Comparison of ENCODE assay signal across 1 cellular context in genomic region chr12:117118838-117119591, GRCh38.
TF ChIP-seq lines count a peak whose summit lies in the region.

No MANE protein-coding gene starts in this region.

TF ChIP-seq in HepG2, 621 proteins besides CTCF, POLR2A, EP300 and RAD21 (continued from another document and continues in another):
- no peak for TF ChIP-seq ZNF512B (CRISPR knock-in tag; IDR thresholded peaks at IDR 0.05; ENCODE audit: borderline replicate concordance)
- TF ChIP-seq PRDM15 (CRISPR knock-in tag; IDR thresholded peaks at IDR 0.05) = no peak
- TF ChIP-seq SAP130 (CRISPR knock-in tag; IDR thresholded peaks at IDR 0.05; ENCODE audit: low read depth) = 0 out of 2 replicates have a peak, but pooled peaks have one; percentile 14
- TF ChIP-seq KLF6 (CRISPR knock-in tag; IDR thresholded peaks at IDR 0.05) = no peak
- no peak for TF ChIP-seq YEATS2 (CRISPR knock-in tag; IDR thresholded peaks at IDR 0.05; ENCODE audit: borderline replicate concordance)
- TF ChIP-seq NBN (conservative IDR thresholded peaks at IDR 0.05) = no peak
- TF ChIP-seq ZNF678 (CRISPR knock-in tag; IDR thresholded peaks at IDR 0.05) = no peak
- no peak for TF ChIP-seq EHMT2 (IDR thresholded peaks at IDR 0.05; ENCODE audit: borderline replicate concordance, low read depth, low read length)
- no peak for TF ChIP-seq DDIT3 (CRISPR knock-in tag; IDR thresholded peaks at IDR 0.05)
- TF ChIP-seq ZNF639 (CRISPR knock-in tag; conservative IDR thresholded peaks at IDR 0.05) = no peak
- TF ChIP-seq REPIN1 (CRISPR knock-in tag; IDR thresholded peaks at IDR 0.05; ENCODE audit: borderline replicate concordance, low read depth) = no peak
- TF ChIP-seq EED (CRISPR knock-in tag; IDR thresholded peaks at IDR 0.05) = no peak
- no peak for TF ChIP-seq ZBTB4 (CRISPR knock-in tag; IDR thresholded peaks at IDR 0.05; ENCODE audit: borderline replicate concordance)
- no peak for TF ChIP-seq NR1H2 (CRISPR knock-in tag; IDR thresholded peaks at IDR 0.05; ENCODE audit: borderline replicate concordance, low read depth)
- no peak for TF ChIP-seq ZNF790 (CRISPR knock-in tag; IDR thresholded peaks at IDR 0.05; ENCODE audit: borderline replicate concordance)
- no peak for TF ChIP-seq MZF1 (CRISPR knock-in tag; IDR thresholded peaks at IDR 0.05; ENCODE audit: borderline replicate concordance)
- no peak for TF ChIP-seq BCL3 (CRISPR knock-in tag; IDR thresholded peaks at IDR 0.05)
- TF ChIP-seq SIX4 (CRISPR knock-in tag; IDR thresholded peaks at IDR 0.05) = no peak
- no peak for TF ChIP-seq RORA (CRISPR knock-in tag; IDR thresholded peaks at IDR 0.05)
- no peak for TF ChIP-seq ZNF883 (CRISPR knock-in tag; IDR thresholded peaks at IDR 0.05; ENCODE audit: not compliant biosample characterization)
- TF ChIP-seq POGK (CRISPR knock-in tag; conservative IDR thresholded peaks at IDR 0.05) = no peak
- no peak for TF ChIP-seq HCFC1 (IDR thresholded peaks at IDR 0.05; ENCODE audit: low read depth, low read length)
- no peak for TF ChIP-seq SP140L (CRISPR knock-in tag; IDR thresholded peaks at IDR 0.05; ENCODE audit: borderline replicate concordance)
- TF ChIP-seq TRIM24 (CRISPR knock-in tag; IDR thresholded peaks at IDR 0.05) = no peak
- no peak for TF ChIP-seq SKIL (CRISPR knock-in tag; IDR thresholded peaks at IDR 0.05; ENCODE audit: borderline replicate concordance)
- TF ChIP-seq ZNF124 (CRISPR knock-in tag; IDR thresholded peaks at IDR 0.05) = no peak
- TF ChIP-seq SP4 (CRISPR knock-in tag; IDR thresholded peaks at IDR 0.05) = no peak
- TF ChIP-seq MED13 (CRISPR knock-in tag; IDR thresholded peaks at IDR 0.05) = no peak
- no peak for TF ChIP-seq ZNF263 (CRISPR knock-in tag; IDR thresholded peaks at IDR 0.05)
- no peak for TF ChIP-seq KLF15 (CRISPR knock-in tag; IDR thresholded peaks at IDR 0.05; ENCODE audit: borderline replicate concordance)
- TF ChIP-seq ZSCAN20 (CRISPR knock-in tag; IDR thresholded peaks at IDR 0.05; ENCODE audit: borderline replicate concordance) = no peak
- no peak for TF ChIP-seq TARDBP (CRISPR knock-in tag; IDR thresholded peaks at IDR 0.05)
- no peak for TF ChIP-seq MYNN (CRISPR knock-in tag; IDR thresholded peaks at IDR 0.05; ENCODE audit: low read depth)
- TF ChIP-seq ZNF17 (CRISPR knock-in tag; IDR thresholded peaks at IDR 0.05) = no peak
- TF ChIP-seq ZNF281 (CRISPR knock-in tag; IDR thresholded peaks at IDR 0.05; ENCODE audit: borderline replicate concordance) = no peak
- TF ChIP-seq ZBTB44 (CRISPR knock-in tag; IDR thresholded peaks at IDR 0.05) = no peak
